29 cellular contexts compared by ENCODE assay signal in genomic region chr2:168394262-168394661, GRCh38.
"Had no signal": no experiment of that assay in that cellular context is flagged by ENCODE, and none has a peak within 500 bp of the region (broad histone marks: within the 10 kb centered on the region; RNA-seq: fewer than 3 reads in every experiment).

No MANE protein-coding gene starts in this region.

- H3K9me3 ChIP-seq: ovary, psoas muscle, right lobe of liver, sigmoid colon, stomach, thoracic aorta, thyroid gland, tibial nerve, upper lobe of left lung, vagina had no signal

- H3K9me3 Mint-ChIP-seq: nephron, neural progenitor cell had no signal

- H3K27ac Mint-ChIP-seq: natural killer cell; nephron; neural progenitor cell; progenitor cell of endocrine pancreas; stimulated activated effector memory CD8-positive, alpha-beta T cell treated with anti-CD3 and anti-CD28 coated beads, Interleukin-12 subunit alpha, Interleukin-12 subunit beta, amount 100 ng/mL, for 72 hours; stimulated activated naive B cell treated with anti-CD40 and anti-IgM and Interleukin-4, amounts not matched to agents 10 μg/mL and 1 μg/mL and 100 μg/mL, for 72 hours; stimulated activated naive CD8-positive, alpha-beta T cell treated with anti-CD3 and anti-CD28 coated beads, Interleukin-15, Interleukin-2, amounts not matched to agents 100 ng/mL and 50 ng/mL, for 24 hours had no signal

- H3K4me3 ChIP-seq: neural progenitor cell, ovary, psoas muscle, right lobe of liver, sigmoid colon, stomach, thoracic aorta, thyroid gland, tibial nerve, upper lobe of left lung, vagina had no signal

- H2AFZ ChIP-seq: neural progenitor cell, parathyroid adenoma had no signal

- H3K27me3 ChIP-seq: neural progenitor cell, ovary, right lobe of liver, sigmoid colon, stomach, thyroid gland, tibial nerve, upper lobe of left lung, vagina had no signal

- DNase-seq: natural killer cell; occipital lobe; ovary; posterior cingulate gyrus; psoas muscle; right cardiac atrium; right lobe of liver; sigmoid colon; small intestine; stimulated activated CD4-positive, alpha-beta T cell treated with anti-CD3 and anti-CD28 coated beads, Interleukin-15, amount 100 ng/mL, for 24 hours; stimulated activated CD4-positive, alpha-beta T cell treated with anti-CD3 and anti-CD28 coated beads, Interleukin-2, amount 100 ng/mL, for 24 hours; stimulated activated CD4-positive, alpha-beta T cell treated with anti-CD3 and anti-CD28 coated beads, Interleukin-2, amount 100 ng/mL, for 48 hours; stimulated activated CD4-positive, alpha-beta T cell treated with anti-CD3 and anti-CD28 coated beads, Interleukin-4, amount 100 ng/mL, for 24 hours; stimulated activated naive B cell treated with anti-CD40 and anti-IgM and Interleukin-4, amounts not matched to agents 10 μg/mL and 1 μg/mL and 100 μg/mL, for 72 hours; stimulated activated naive CD4-positive, alpha-beta T cell treated with Interleukin-2 at 50 U/mL for 16 hours; stomach; thyroid gland; trophoblast cell; upper lobe of left lung had no signal

- H3K4me3 Mint-ChIP-seq: natural killer cell; nephron; neural progenitor cell; stimulated activated effector memory CD8-positive, alpha-beta T cell treated with anti-CD3 and anti-CD28 coated beads, Interleukin-12 subunit alpha, Interleukin-12 subunit beta, amount 100 ng/mL, for 72 hours; stimulated activated naive B cell treated with anti-CD40 and anti-IgM and Interleukin-4, amounts not matched to agents 10 μg/mL and 1 μg/mL and 100 μg/mL, for 72 hours; stimulated activated naive CD8-positive, alpha-beta T cell treated with anti-CD3 and anti-CD28 coated beads, Interleukin-15, Interleukin-2, amounts not matched to agents 100 ng/mL and 50 ng/mL, for 24 hours had no signal

- H3K27ac ChIP-seq: neural progenitor cell, ovary, parathyroid adenoma, psoas muscle, right lobe of liver, sigmoid colon, stomach, thoracic aorta, thyroid gland, tibial nerve, upper lobe of left lung, vagina had no signal

- H3K27me3 Mint-ChIP-seq: progenitor cell of endocrine pancreas; stimulated activated naive B cell treated with anti-CD40 and anti-IgM and Interleukin-4, amounts not matched to agents 10 μg/mL and 1 μg/mL and 100 μg/mL, for 72 hours; stimulated activated naive CD8-positive, alpha-beta T cell treated with anti-CD3 and anti-CD28 coated beads, Interleukin-15, Interleukin-2, amounts not matched to agents 100 ng/mL and 50 ng/mL, for 24 hours had no signal

- H3K36me3 Mint-ChIP-seq: neural progenitor cell; stimulated activated effector memory CD8-positive, alpha-beta T cell treated with anti-CD3 and anti-CD28 coated beads, Interleukin-12 subunit alpha, Interleukin-12 subunit beta, amount 100 ng/mL, for 72 hours; stimulated activated naive B cell treated with anti-CD40 and anti-IgM and Interleukin-4, amounts not matched to agents 10 μg/mL and 1 μg/mL and 100 μg/mL, for 72 hours had no signal

- H3K4me1 Mint-ChIP-seq: natural killer cell; neural progenitor cell; stimulated activated effector memory CD8-positive, alpha-beta T cell treated with anti-CD3 and anti-CD28 coated beads, Interleukin-12 subunit alpha, Interleukin-12 subunit beta, amount 100 ng/mL, for 72 hours had no signal

- FAIRE-seq: small intestine, urothelium cell line had no signal

- H3K9ac ChIP-seq: neural progenitor cell, parathyroid adenoma had no signal

- ATAC-seq: natural killer cell; psoas muscle; right cardiac atrium; right lobe of liver; stimulated activated effector memory CD8-positive, alpha-beta T cell treated with anti-CD3 and anti-CD28 coated beads, Interleukin-12 subunit alpha, Interleukin-12 subunit beta, amount 100 ng/mL, for 72 hours; stimulated activated naive B cell treated with anti-CD40 and anti-IgM and Interleukin-4, amounts not matched to agents 10 μg/mL and 1 μg/mL and 100 μg/mL, for 72 hours had no signal

- H3K4me2 ChIP-seq: neural progenitor cell had no signal

- H3K79me2 ChIP-seq: parathyroid adenoma had no signal

- H3K36me3 ChIP-seq: neural progenitor cell, ovary, right lobe of liver, sigmoid colon, stomach, thoracic aorta, thyroid gland, tibial nerve, upper lobe of left lung, vagina had no signal

- H3K4me1 ChIP-seq: neural progenitor cell, parathyroid adenoma, psoas muscle, right lobe of liver, sigmoid colon, stomach, thyroid gland, tibial nerve, upper lobe of left lung, vagina had no signal
